Comparison of ENCODE assay signal across 16 cellular contexts in the genomic region with DNA sequence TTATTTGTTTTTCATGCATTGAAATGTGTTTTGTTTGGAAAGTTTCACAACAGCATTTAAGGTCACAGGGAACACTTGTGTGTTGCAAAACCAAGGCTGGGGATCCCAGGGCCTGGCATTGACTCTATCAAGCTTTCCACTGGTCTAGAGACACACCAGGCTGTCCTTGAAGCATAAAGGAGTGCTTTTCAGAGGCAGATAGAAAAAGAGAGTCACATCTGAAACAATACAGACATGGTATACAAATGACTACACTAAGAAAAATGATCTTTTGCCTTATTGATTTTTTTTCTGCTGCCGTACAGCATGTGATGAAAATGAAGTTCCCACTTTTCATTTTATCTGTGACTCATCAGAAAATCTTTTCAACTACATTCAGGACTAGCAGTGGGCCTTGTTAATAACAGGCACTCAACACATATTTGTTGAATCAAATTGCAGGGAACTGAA.
A peak's percentile ranks its signal among the peaks of the same experiment; 100 is the strongest.
DNase-seq lines count a peak whose midpoint lies in the region; ATAC-seq, FAIRE-seq and TF ChIP-seq lines count a peak whose summit lies in the region.
"Had no signal": no experiment of that assay in that cellular context is flagged by ENCODE, and none has a peak within 500 bp of the region (broad histone marks: within the 10 kb centered on the region; RNA-seq: fewer than 3 reads in every experiment).

No MANE protein-coding gene starts in this region.

- TF ChIP-seq CTCF in PC-3 (conservative IDR thresholded peaks at IDR 0.05; ENCODE audit: low read depth, low read length): no peak
- TF ChIP-seq CTCF in Peyer's patch (IDR thresholded peaks at IDR 0.05): no peak

- peak; percentile 35 for DNase-seq in activated CD4-positive, alpha-beta T cell treated with anti-CD3 and anti-CD28 coated beads, Interleukin-2, amount 10 ng/mL, durations not matched to agents 24 days and 14 days
- no peak for DNase-seq in activated CD4-positive, alpha-beta T cell treated with anti-CD3 and anti-CD28 coated beads for 48 hours
- DNase-seq in PC-3 (peak; percentile 18), foreskin melanocyte (peak; percentile 19), frontal cortex (ENCODE audit: low spot score in 2 of 2) (no peak), Peyer's patch (no peak)
- DNase-seq: activated CD4-positive, alpha-beta T cell treated with anti-CD3 and anti-CD28 coated beads, Interleukin-2, amount 50 U/mL, for 1 hour; DMS 273 treated with DMSO at 0.1 percent for 48 hours; endodermal cell; NCI-H2029; nucleus accumbens; stimulated activated CD8-positive, alpha-beta memory T cell treated with anti-CD3 and anti-CD28 coated beads, Interleukin-4, amount 100 ng/mL, for 48 hours; T-helper 17 cell had no signal

- H3K9ac ChIP-seq in PC-3 (ENCODE audit: low read length) (no peak overlapping the region), subcutaneous abdominal adipose tissue (ENCODE audit: low read length in 5 of 5) (peak overlapping the region in 1 of 5 donors; percentile 11)

- H3K27ac ChIP-seq in PC-3 (ENCODE audit: low read length) (no peak overlapping the region), subcutaneous abdominal adipose tissue (ENCODE audit: low read depth, low read length) (peak overlapping the region; percentile 67), Peyer's patch (no peak overlapping the region)

- CTCF ChIA-PET in PC-3 (lab: Charles Lee): no interaction called here

- intact Hi-C loops in activated CD4-positive, alpha-beta T cell treated with anti-CD3 and anti-CD28 coated beads, Interleukin-2, amount 10 ng/mL, durations not matched to agents 24 days and 14 days (cut with micrococcal nuclease): no loop called here
- intact Hi-C loops in PC-3 (cut with micrococcal nuclease): no loop called here

- BruUV-seq in PC-3 (replicated peaks; lab: Mats Ljungman, UMichigan): no TSS peak

- no peak for TF ChIP-seq POLR2A in Peyer's patch (IDR thresholded peaks at IDR 0.05)

- H3K36me3 Mint-ChIP-seq in activated CD4-positive, alpha-beta T cell treated with anti-CD3 and anti-CD28 coated beads, Interleukin-2, amount 10 ng/mL, durations not matched to agents 24 days and 14 days (ENCODE audit: low read depth): no peaks in the 10 kb centered on the region
- no peaks in the 10 kb centered on the region for H3K36me3 Mint-ChIP-seq in stimulated activated memory B cell treated with anti-CD40 and anti-IgM and Interleukin-4, amounts not matched to agents 10 μg/mL and 1 μg/mL and 100 μg/mL, for 72 hours

- no peaks in the 10 kb centered on the region for H4K20me1 ChIP-seq in PC-3 (ENCODE audit: low read length)

- H3K79me2 ChIP-seq in PC-3 (ENCODE audit: low read length): no peaks in the 10 kb centered on the region

- H3K4me1 ChIP-seq in PC-3 (ENCODE audit: insufficient read depth, low read length): no peaks in the 10 kb centered on the region; the same call in 1 of the 2 replicates
- H3K4me1 ChIP-seq in subcutaneous abdominal adipose tissue (ENCODE audit: control insufficient read depth in 5 of 5, insufficient read depth in 5 of 5, low read length in 5 of 5): peaks cover 0 to 52% (median 25%) of the 10 kb centered on the region in 5 donors
- H3K4me1 ChIP-seq in Peyer's patch: no peaks in the 10 kb centered on the region

- POLR2A ChIA-PET in PC-3 (lab: Charles Lee; ENCODE audit: unreplicated experiment): interaction anchor here (0.7 kb wide), 1 partner anchor 23 kb away, joined by 5 read pairs; no protein-coding TSS in a partner anchor

- FAIRE-seq in frontal cortex (lab: Jason Lieb, UNC): no peak

- H3K4me3 Mint-ChIP-seq in activated CD4-positive, alpha-beta T cell treated with anti-CD3 and anti-CD28 coated beads, Interleukin-2, amount 10 ng/mL, durations not matched to agents 24 days and 14 days: no peak overlapping the region
- H3K4me3 Mint-ChIP-seq in stimulated activated memory B cell treated with anti-CD40 and anti-IgM and Interleukin-4, amounts not matched to agents 10 μg/mL and 1 μg/mL and 100 μg/mL, for 72 hours: no peak overlapping the region
- H3K4me3 Mint-ChIP-seq: endodermal cell, T-helper 17 cell had no signal

- peaks cover 4% of the 10 kb centered on the region for H3K27me3 Mint-ChIP-seq in activated CD4-positive, alpha-beta T cell treated with anti-CD3 and anti-CD28 coated beads, Interleukin-2, amount 10 ng/mL, durations not matched to agents 24 days and 14 days
- H3K27me3 Mint-ChIP-seq in stimulated activated memory B cell treated with anti-CD40 and anti-IgM and Interleukin-4, amounts not matched to agents 10 μg/mL and 1 μg/mL and 100 μg/mL, for 72 hours: no peaks in the 10 kb centered on the region
- H3K27me3 Mint-ChIP-seq: T-helper 17 cell had no signal

- H3K4me3 ChIP-seq in PC-3 (ENCODE audit: low read length) (no peak overlapping the region), subcutaneous abdominal adipose tissue (ENCODE audit: low read depth in 1 of 5, low read length in 5 of 5) (no peak overlapping the region), Peyer's patch (no peak overlapping the region)
- H3K4me3 ChIP-seq: heart right ventricle had no signal

- H2AFZ ChIP-seq in PC-3 (ENCODE audit: low read length): no peak overlapping the region

- H3K9me3 Mint-ChIP-seq in activated CD4-positive, alpha-beta T cell treated with anti-CD3 and anti-CD28 coated beads, Interleukin-2, amount 10 ng/mL, durations not matched to agents 24 days and 14 days: peaks cover 5% of the 10 kb centered on the region
- H3K9me3 Mint-ChIP-seq in stimulated activated memory B cell treated with anti-CD40 and anti-IgM and Interleukin-4, amounts not matched to agents 10 μg/mL and 1 μg/mL and 100 μg/mL, for 72 hours: peaks cover 3% of the 10 kb centered on the region

- H3F3A ChIP-seq in PC-3 (ENCODE audit: low read length, unreplicated experiment): no peaks in the 10 kb centered on the region

- no peaks in the 10 kb centered on the region for H3K9me2 ChIP-seq in PC-3 (replicated peaks; ENCODE audit: low read length)

- ATAC-seq in PC-3: peak; percentile 31; the same call in 1 of the 2 replicates
- no peak for ATAC-seq in stimulated activated memory B cell treated with anti-CD40 and anti-IgM and Interleukin-4, amounts not matched to agents 10 μg/mL and 1 μg/mL and 100 μg/mL, for 72 hours
- ATAC-seq: T-helper 17 cell had no signal

- no peaks in the 10 kb centered on the region for H3K9me3 ChIP-seq in PC-3 (ENCODE audit: low read length)
- H3K9me3 ChIP-seq in subcutaneous abdominal adipose tissue (ENCODE audit: control insufficient read depth in 5 of 5, low read length in 5 of 5): no peaks in the 10 kb centered on the region
- no peaks in the 10 kb centered on the region for H3K9me3 ChIP-seq in Peyer's patch

- H3K4me1 Mint-ChIP-seq in activated CD4-positive, alpha-beta T cell treated with anti-CD3 and anti-CD28 coated beads, Interleukin-2, amount 10 ng/mL, durations not matched to agents 24 days and 14 days: no peaks in the 10 kb centered on the region
- no peaks in the 10 kb centered on the region for H3K4me1 Mint-ChIP-seq in stimulated activated memory B cell treated with anti-CD40 and anti-IgM and Interleukin-4, amounts not matched to agents 10 μg/mL and 1 μg/mL and 100 μg/mL, for 72 hours
- H3K4me1 Mint-ChIP-seq: endodermal cell, T-helper 17 cell had no signal

- no peak overlapping the region for H3K27ac Mint-ChIP-seq in activated CD4-positive, alpha-beta T cell treated with anti-CD3 and anti-CD28 coated beads, Interleukin-2, amount 10 ng/mL, durations not matched to agents 24 days and 14 days
- no peak overlapping the region for H3K27ac Mint-ChIP-seq in stimulated activated memory B cell treated with anti-CD40 and anti-IgM and Interleukin-4, amounts not matched to agents 10 μg/mL and 1 μg/mL and 100 μg/mL, for 72 hours
- H3K27ac Mint-ChIP-seq: endodermal cell, T-helper 17 cell had no signal

- H3K36me3 ChIP-seq in PC-3 (ENCODE audit: low read depth, low read length): no peaks in the 10 kb centered on the region
- H3K36me3 ChIP-seq in subcutaneous abdominal adipose tissue (ENCODE audit: control insufficient read depth in 5 of 5, insufficient read depth in 5 of 5, low read length in 5 of 5): no peaks in the 10 kb centered on the region
- H3K36me3 ChIP-seq in Peyer's patch: no peaks in the 10 kb centered on the region
- H3K36me3 ChIP-seq: heart right ventricle had no signal

- H3K4me2 ChIP-seq in PC-3 (ENCODE audit: low read length): no peak overlapping the region

- H3K27me3 ChIP-seq in PC-3 (ENCODE audit: low read length): no peaks in the 10 kb centered on the region
- H3K27me3 ChIP-seq in subcutaneous abdominal adipose tissue (ENCODE audit: control insufficient read depth in 5 of 5, insufficient read depth in 4 of 5, low read length in 5 of 5): no peaks in the 10 kb centered on the region
- H3K27me3 ChIP-seq in Peyer's patch: no peaks in the 10 kb centered on the region
- H3K27me3 ChIP-seq: heart right ventricle had no signal

Comparison
In these comparisons a context has a peak if more than half of its experiments do, and no peak if none do; other contexts are left out.
1. DNase-seq: peak in activated CD4-positive, alpha-beta T cell treated with anti-CD3 and anti-CD28 coated beads, Interleukin-2, amount 10 ng/mL, durations not matched to agents 24 days and 14 days (single experiment), PC-3 (single experiment) and foreskin melanocyte (single experiment); none in activated CD4-positive, alpha-beta T cell treated with anti-CD3 and anti-CD28 coated beads for 48 hours (single experiment), frontal cortex (0 of 2) and Peyer's patch (0 of 3).